In genomic region chr14:61474671-61475070, GRCh38 we compare ENCODE assay signal across 13 cellular contexts.
DNase-seq lines count a peak whose midpoint lies in the region; TF ChIP-seq lines count a peak whose summit lies in the region.
"Had no signal": no experiment of that assay in that cellular context is flagged by ENCODE, and none has a peak within 500 bp of the region (broad histone marks: within the 10 kb centered on the region; RNA-seq: fewer than 3 reads in every experiment).

No MANE protein-coding gene starts in this region.

- peak overlapping the region; percentile 33 for H3K4me3 Mint-ChIP-seq in T-helper 1 cell treated with Interleukin-12 subunit alpha and Interleukin-12 subunit beta and Interleukin-4 antibody, amounts not matched to agents 30 μg/mL and 1 μg/mL, for 36 hours
- H3K4me3 Mint-ChIP-seq in chondrocyte (ENCODE audit: unreplicated experiment): no peak overlapping the region
- H3K4me3 Mint-ChIP-seq: activated T-cell treated with anti-CD3 and anti-CD28 coated beads, Interleukin-2, amount 50 U/mL, for 4 hours had no signal

- DNase-seq in T-helper 1 cell (no peak), chondrocyte (ENCODE audit: low spot score) (no peak), retinal pigment epithelial cell (ENCODE audit: low read depth) (no peak), SJCRH30 (no peak), NCI-H187 treated with DMSO at 0.1 percent for 48 hours (lab: John Stamatoyannopoulos, UW) (no peak), cortex of kidney (lab: John Stamatoyannopoulos, UW) (no peak)
- DNase-seq: 8988T; activated T-cell treated with anti-CD3 and anti-CD28 coated beads, Interleukin-2, amount 50 U/mL, for 4 hours; stimulated activated naive CD4-positive, alpha-beta T cell treated with Interleukin-2 at 50 U/mL for 16 hours; T1000 had no signal

- peaks cover 38% of the 10 kb centered on the region for H3K36me3 Mint-ChIP-seq in T-helper 1 cell treated with Interleukin-12 subunit alpha and Interleukin-12 subunit beta and Interleukin-4 antibody, amounts not matched to agents 30 μg/mL and 1 μg/mL, for 36 hours (ENCODE audit: low read depth)
- H3K36me3 Mint-ChIP-seq in chondrocyte (ENCODE audit: low read depth): no peaks in the 10 kb centered on the region

- H3K36me3 ChIP-seq in KOPT-K1 (ENCODE audit: insufficient read depth, low read length): peaks cover 47% of the 10 kb centered on the region
- H3K36me3 ChIP-seq in SJCRH30: no peaks in the 10 kb centered on the region
- H3K36me3 ChIP-seq: HAP-1 had no signal

- H3K27ac ChIP-seq in KOPT-K1 (ENCODE audit: low read depth, low read length, poor library complexity, severe bottlenecking) (peak overlapping the region; percentile 93), SJCRH30 (no peak overlapping the region)

- peak overlapping the region; percentile 80 for H3K27ac Mint-ChIP-seq in T-helper 1 cell treated with Interleukin-12 subunit alpha and Interleukin-12 subunit beta and Interleukin-4 antibody, amounts not matched to agents 30 μg/mL and 1 μg/mL, for 36 hours
- peak overlapping the region; percentile 55 for H3K27ac Mint-ChIP-seq in chondrocyte (ENCODE audit: unreplicated experiment)

- H3K9me3 ChIP-seq in KOPT-K1 (ENCODE audit: insufficient read depth, low read length, poor library complexity, severe bottlenecking) (no peaks in the 10 kb centered on the region), SJCRH30 (replicated peaks) (no peaks in the 10 kb centered on the region)
- H3K9me3 ChIP-seq: HAP-1 had no signal

- no peaks in the 10 kb centered on the region for H3K9me3 Mint-ChIP-seq in T-helper 1 cell treated with Interleukin-12 subunit alpha and Interleukin-12 subunit beta and Interleukin-4 antibody, amounts not matched to agents 30 μg/mL and 1 μg/mL, for 36 hours
- no peaks in the 10 kb centered on the region for H3K9me3 Mint-ChIP-seq in chondrocyte (ENCODE audit: low read depth)

- H3K27me3 ChIP-seq in SJCRH30: no peaks in the 10 kb centered on the region

- H3K4me1 Mint-ChIP-seq in T-helper 1 cell treated with Interleukin-12 subunit alpha and Interleukin-12 subunit beta and Interleukin-4 antibody, amounts not matched to agents 30 μg/mL and 1 μg/mL, for 36 hours (ENCODE audit: low read depth): peaks cover 89% of the 10 kb centered on the region
- H3K4me1 Mint-ChIP-seq in chondrocyte (ENCODE audit: low read depth): peaks cover 91% of the 10 kb centered on the region

- TF ChIP-seq CTCF in chondrocyte (IDR thresholded peaks at IDR 0.05) (no peak), retinal pigment epithelial cell (conservative IDR thresholded peaks at IDR 0.05; ENCODE audit: low read depth, low read length) (peak; percentile 1)

- H3K4me3 ChIP-seq in retinal pigment epithelial cell (ENCODE audit: low read length) (no peak overlapping the region), SJCRH30 (no peak overlapping the region)
- H3K4me3 ChIP-seq: HAP-1 had no signal

- no peaks in the 10 kb centered on the region for H3K27me3 Mint-ChIP-seq in T-helper 1 cell treated with Interleukin-12 subunit alpha and Interleukin-12 subunit beta and Interleukin-4 antibody, amounts not matched to agents 30 μg/mL and 1 μg/mL, for 36 hours (ENCODE audit: low read depth)
- no peaks in the 10 kb centered on the region for H3K27me3 Mint-ChIP-seq in chondrocyte (ENCODE audit: low read depth)

- H3K4me1 ChIP-seq in SJCRH30: peaks cover 11% of the 10 kb centered on the region
- H3K4me1 ChIP-seq: HAP-1 had no signal
